ENCODE assay signal across 2 cellular contexts in the genomic region with DNA sequence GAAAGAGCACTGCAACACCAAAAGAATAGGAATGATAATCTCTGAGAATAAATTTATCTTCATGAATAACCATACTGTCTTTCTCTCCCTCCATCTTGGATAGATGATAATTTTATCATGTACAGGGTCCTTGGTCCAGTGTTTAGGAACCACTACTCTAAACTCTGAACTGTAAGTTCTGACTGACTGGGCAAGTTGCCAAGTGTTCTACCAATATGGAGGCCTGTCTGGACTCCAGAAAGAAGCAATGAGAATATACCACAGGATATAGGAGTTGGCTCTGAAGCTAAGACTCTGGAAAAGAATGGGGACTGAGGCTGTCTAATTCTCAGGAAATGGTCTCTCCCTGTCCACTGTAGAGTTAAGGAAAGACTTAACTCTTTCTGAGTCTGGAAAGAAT.
TF ChIP-seq lines count a peak whose summit lies in the region.

No MANE protein-coding gene starts in this region.

TF ChIP-seq in K562, 482 proteins besides CTCF, POLR2A, EP300 and RAD21:
- TF ChIP-seq NFIC (IDR thresholded peaks at IDR 0.05) (peak; percentile 93), ARNT (IDR thresholded peaks at IDR 0.05) (no peak), BCOR (IDR thresholded peaks at IDR 0.05) (no peak)

TF ChIP-seq in neural cell, 6 proteins besides CTCF, POLR2A, EP300 and RAD21:
- TF ChIP-seq POLR2AphosphoS5 (IDR thresholded peaks at IDR 0.05) (no peak), MXI1 (conservative IDR thresholded peaks at IDR 0.05; ENCODE audit: poor library complexity, severe bottlenecking) (no peak), EZH2 (IDR thresholded peaks at IDR 0.05; ENCODE audit: borderline replicate concordance, insufficient read depth, low read length, poor library complexity, severe bottlenecking) (no peak), SMC3 (conservative IDR thresholded peaks at IDR 0.05; ENCODE audit: poor library complexity) (no peak), TAF1 (IDR thresholded peaks at IDR 0.05; ENCODE audit: low read depth) (no peak)
- TF ChIP-seq, protein P1, sequence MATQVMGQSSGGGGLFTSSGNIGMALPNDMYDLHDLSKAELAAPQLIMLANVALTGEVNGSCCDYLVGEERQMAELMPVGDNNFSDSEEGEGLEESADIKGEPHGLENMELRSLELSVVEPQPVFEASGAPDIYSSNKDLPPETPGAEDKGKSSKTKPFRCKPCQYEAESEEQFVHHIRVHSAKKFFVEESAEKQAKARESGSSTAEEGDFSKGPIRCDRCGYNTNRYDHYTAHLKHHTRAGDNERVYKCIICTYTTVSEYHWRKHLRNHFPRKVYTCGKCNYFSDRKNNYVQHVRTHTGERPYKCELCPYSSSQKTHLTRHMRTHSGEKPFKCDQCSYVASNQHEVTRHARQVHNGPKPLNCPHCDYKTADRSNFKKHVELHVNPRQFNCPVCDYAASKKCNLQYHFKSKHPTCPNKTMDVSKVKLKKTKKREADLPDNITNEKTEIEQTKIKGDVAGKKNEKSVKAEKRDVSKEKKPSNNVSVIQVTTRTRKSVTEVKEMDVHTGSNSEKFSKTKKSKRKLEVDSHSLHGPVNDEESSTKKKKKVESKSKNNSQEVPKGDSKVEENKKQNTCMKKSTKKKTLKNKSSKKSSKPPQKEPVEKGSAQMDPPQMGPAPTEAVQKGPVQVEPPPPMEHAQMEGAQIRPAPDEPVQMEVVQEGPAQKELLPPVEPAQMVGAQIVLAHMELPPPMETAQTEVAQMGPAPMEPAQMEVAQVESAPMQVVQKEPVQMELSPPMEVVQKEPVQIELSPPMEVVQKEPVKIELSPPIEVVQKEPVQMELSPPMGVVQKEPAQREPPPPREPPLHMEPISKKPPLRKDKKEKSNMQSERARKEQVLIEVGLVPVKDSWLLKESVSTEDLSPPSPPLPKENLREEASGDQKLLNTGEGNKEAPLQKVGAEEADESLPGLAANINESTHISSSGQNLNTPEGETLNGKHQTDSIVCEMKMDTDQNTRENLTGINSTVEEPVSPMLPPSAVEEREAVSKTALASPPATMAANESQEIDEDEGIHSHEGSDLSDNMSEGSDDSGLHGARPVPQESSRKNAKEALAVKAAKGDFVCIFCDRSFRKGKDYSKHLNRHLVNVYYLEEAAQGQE (IDR thresholded peaks at IDR 0.05; ENCODE audit: borderline replicate concordance) = no peak
TF ChIP-seq in neural cell: peak in this region for 0.
